In the genomic region with DNA sequence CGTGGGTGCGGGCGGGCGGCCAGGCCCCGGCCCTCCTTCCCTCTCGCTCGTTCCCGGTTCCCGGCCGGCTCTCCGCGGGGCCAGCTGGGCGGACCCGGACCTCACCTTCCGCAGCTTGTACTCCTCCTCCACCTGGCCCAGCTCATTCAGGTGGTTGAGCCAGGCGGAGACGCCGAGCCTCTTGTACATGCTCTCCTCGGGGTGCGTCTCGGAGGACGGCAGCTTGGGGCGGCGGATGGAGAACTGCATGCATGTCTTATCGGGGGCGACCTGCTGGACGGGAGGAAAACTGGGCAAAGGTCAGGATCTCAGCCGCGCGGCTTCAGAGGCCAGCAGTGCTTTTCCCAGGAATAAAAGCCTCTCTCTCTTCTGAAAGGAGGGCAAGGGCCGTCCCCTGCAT, we compare ENCODE assay signal across 2 cellular contexts.
A peak's percentile ranks its signal among the peaks of the same experiment; 100 is the strongest.
TF ChIP-seq lines count a peak whose summit lies in the region.

No MANE protein-coding gene starts in this region.

TF ChIP-seq in HepG2, 621 proteins besides CTCF, POLR2A, EP300 and RAD21:
- TF ChIP-seq ZNF550 (CRISPR knock-in tag; IDR thresholded peaks at IDR 0.05; ENCODE audit: borderline replicate concordance): no peak
- TF ChIP-seq HDAC2 (CRISPR knock-in tag; IDR thresholded peaks at IDR 0.05): no peak
- no peak for TF ChIP-seq GLI4 (CRISPR knock-in tag; IDR thresholded peaks at IDR 0.05; ENCODE audit: borderline replicate concordance)

TF ChIP-seq in H1, 55 proteins besides CTCF, POLR2A, EP300 and RAD21:
- TF ChIP-seq CHD2 (IDR thresholded peaks at IDR 0.05; ENCODE audit: low read length): no peak
- TF ChIP-seq MAFK (IDR thresholded peaks at IDR 0.05; ENCODE audit: low read depth, low read length): no peak
- TF ChIP-seq SP2 (IDR thresholded peaks at IDR 0.05; ENCODE audit: low read length): no peak
- 0 out of 2 replicates have a peak, but pooled peaks have one; percentile 0 for TF ChIP-seq JUND (IDR thresholded peaks at IDR 0.05; ENCODE audit: low read length)
- no peak for TF ChIP-seq CHD7 (IDR thresholded peaks at IDR 0.05; ENCODE audit: insufficient replicate concordance, low read length)
- TF ChIP-seq, protein P1, sequence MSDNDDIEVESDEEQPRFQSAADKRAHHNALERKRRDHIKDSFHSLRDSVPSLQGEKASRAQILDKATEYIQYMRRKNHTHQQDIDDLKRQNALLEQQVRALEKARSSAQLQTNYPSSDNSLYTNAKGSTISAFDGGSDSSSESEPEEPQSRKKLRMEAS (IDR thresholded peaks at IDR 0.05): 0 out of 2 replicates have a peak, but pooled peaks have one; percentile 4
- no peak for TF ChIP-seq CEBPB (IDR thresholded peaks at IDR 0.05; ENCODE audit: low read depth, low read length)
- TF ChIP-seq RBBP5 (IDR thresholded peaks at IDR 0.05; ENCODE audit: borderline replicate concordance, low read depth, low read length): no peak
- peak in 1 of 2 experiments; percentile 20; a peak in 2 of 4 replicates for TF ChIP-seq SIN3A (conservative IDR thresholded peaks at IDR 0.05 in 1 of 2, IDR thresholded peaks at IDR 0.05 in 1 of 2; ENCODE audit: low read depth in 1 of 2, low read length in 2 of 2)
- no peak for TF ChIP-seq SP1 (IDR thresholded peaks at IDR 0.05; ENCODE audit: low read depth, low read length)
- TF ChIP-seq TAF1 (IDR thresholded peaks at IDR 0.05; ENCODE audit: low read depth, low read length): peak; percentile 19; the same call in 1 of the 2 replicates
- TF ChIP-seq FOSL1 (IDR thresholded peaks at IDR 0.05; ENCODE audit: insufficient read depth, low read depth, low read length): no peak
- TF ChIP-seq, protein P2, sequence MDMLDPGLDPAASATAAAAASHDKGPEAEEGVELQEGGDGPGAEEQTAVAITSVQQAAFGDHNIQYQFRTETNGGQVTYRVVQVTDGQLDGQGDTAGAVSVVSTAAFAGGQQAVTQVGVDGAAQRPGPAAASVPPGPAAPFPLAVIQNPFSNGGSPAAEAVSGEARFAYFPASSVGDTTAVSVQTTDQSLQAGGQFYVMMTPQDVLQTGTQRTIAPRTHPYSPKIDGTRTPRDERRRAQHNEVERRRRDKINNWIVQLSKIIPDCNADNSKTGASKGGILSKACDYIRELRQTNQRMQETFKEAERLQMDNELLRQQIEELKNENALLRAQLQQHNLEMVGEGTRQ (IDR thresholded peaks at IDR 0.05; ENCODE audit: low read length): no peak
- no peak for TF ChIP-seq BACH1 (IDR thresholded peaks at IDR 0.05; ENCODE audit: low read length)
- TF ChIP-seq ASH2L (IDR thresholded peaks at IDR 0.05; ENCODE audit: low read length): no peak
